ENCODE assay signal across 27 cellular contexts in the genomic region with DNA sequence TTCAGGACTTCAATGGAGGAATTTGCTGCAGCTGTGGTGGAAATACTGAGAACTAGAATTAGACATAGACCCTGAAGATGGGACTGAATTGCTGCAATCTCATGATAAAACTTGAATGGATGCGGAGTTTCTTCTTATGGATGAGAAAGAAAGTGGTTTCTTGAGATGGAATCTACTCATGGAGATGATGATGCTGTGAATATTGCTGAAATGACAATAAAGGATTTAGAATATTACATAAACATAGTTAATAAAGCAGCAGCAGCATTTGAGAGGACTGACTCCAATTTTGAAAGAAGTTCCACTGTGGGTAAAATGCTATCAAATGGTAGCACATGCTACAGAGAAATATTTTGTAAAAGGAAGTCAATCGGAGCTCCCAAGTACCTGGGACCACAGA.
"Had no signal": no experiment of that assay in that cellular context is flagged by ENCODE, and none has a peak within 500 bp of the region (broad histone marks: within the 10 kb centered on the region; RNA-seq: fewer than 3 reads in every experiment).

No MANE protein-coding gene starts in this region.

- H3K36me3 ChIP-seq: stomach, suprapubic skin, thoracic aorta, thyroid gland, tibial artery, tibial nerve, transverse colon, upper lobe of left lung, upper lobe of right lung, uterus, vagina had no signal

- H3K9me3 ChIP-seq: suprapubic skin, testis, thoracic aorta, thyroid gland, transverse colon, upper lobe of left lung, uterus, vagina had no signal

- H3K4me3 ChIP-seq: stomach, suprapubic skin, testis, thoracic aorta, thyroid gland, tibial artery, tibial nerve, transverse colon, upper lobe of left lung, upper lobe of right lung, uterus, vagina had no signal

- FAIRE-seq: urothelium cell line had no signal

- H3K27me3 ChIP-seq: stomach, suprapubic skin, testis, thyroid gland, tibial artery, tibial nerve, transverse colon, upper lobe of left lung, upper lobe of right lung, uterus, vagina had no signal

- DNase-seq: stimulated activated CD4-positive, alpha-beta T cell treated with anti-CD3 and anti-CD28 coated beads, Interleukin-2, amount 100 ng/mL, for 48 hours; stimulated activated CD4-positive, alpha-beta T cell treated with anti-CD3 and anti-CD28 coated beads, Interleukin-4, amount 100 ng/mL, for 1 hour; stimulated activated CD4-positive, alpha-beta T cell treated with anti-CD3 and anti-CD28 coated beads, Interleukin-4, amount 100 ng/mL, for 24 hours; stimulated activated CD4-positive, alpha-beta T cell treated with anti-CD3 and anti-CD28 coated beads, Interleukin-4, amount 100 ng/mL, for 4 hours; stimulated activated CD8-positive, alpha-beta memory T cell treated with anti-CD3 and anti-CD28 coated beads, Interleukin-4, amount 100 ng/mL, for 48 hours; stimulated activated naive B cell treated with anti-CD40 and anti-IgM and Interleukin-4, amounts not matched to agents 10 μg/mL and 1 μg/mL and 100 μg/mL, for 72 hours; stimulated activated naive CD4-positive, alpha-beta T cell; stimulated activated naive CD4-positive, alpha-beta T cell treated with Interleukin-2 at 50 U/mL for 16 hours; stimulated activated naive CD8-positive, alpha-beta T cell treated with anti-CD3 and anti-CD28 coated beads, Interleukin-15, amount 100 ng/mL, for 72 hours; stimulated activated naive CD8-positive, alpha-beta T cell treated with anti-CD3 and anti-CD28 coated beads, Interleukin-15, Interleukin-2, amounts not matched to agents 100 U/mL and 50 U/mL, for 24 hours; stomach; substantia nigra; testis; thyroid gland; tibial artery; transverse colon; trophoblast cell; upper lobe of left lung; upper lobe of right lung; uterus had no signal

- H3K4me1 ChIP-seq: stomach, suprapubic skin, testis, thyroid gland, tibial artery, tibial nerve, transverse colon, upper lobe of left lung, upper lobe of right lung, uterus, vagina had no signal

- ATAC-seq: stimulated activated effector memory CD8-positive, alpha-beta T cell treated with anti-CD3 and anti-CD28 coated beads, Interleukin-12 subunit alpha, Interleukin-12 subunit beta, amount 100 ng/mL, for 72 hours; stimulated activated memory B cell treated with anti-CD40 and anti-IgM and Interleukin-4, amounts not matched to agents 10 μg/mL and 1 μg/mL and 100 μg/mL, for 72 hours; stimulated activated naive B cell treated with anti-CD40 and anti-IgM and Interleukin-4, amounts not matched to agents 10 μg/mL and 1 μg/mL and 100 μg/mL, for 72 hours; stimulated activated naive CD8-positive, alpha-beta T cell treated with anti-CD3 and anti-CD28 coated beads, Interleukin-15, amount 100 ng/mL, for 72 hours; stimulated activated naive CD8-positive, alpha-beta T cell treated with anti-CD3 and anti-CD28 coated beads, Interleukin-15, Interleukin-2, amounts not matched to agents 100 U/mL and 50 U/mL, for 24 hours; upper lobe of right lung had no signal

- H3K27ac ChIP-seq: stomach, suprapubic skin, testis, thoracic aorta, thyroid gland, tibial artery, tibial nerve, transverse colon, upper lobe of left lung, upper lobe of right lung, uterus, vagina had no signal
